Comparison of ENCODE assay signal across 8 cellular contexts in the genomic region with DNA sequence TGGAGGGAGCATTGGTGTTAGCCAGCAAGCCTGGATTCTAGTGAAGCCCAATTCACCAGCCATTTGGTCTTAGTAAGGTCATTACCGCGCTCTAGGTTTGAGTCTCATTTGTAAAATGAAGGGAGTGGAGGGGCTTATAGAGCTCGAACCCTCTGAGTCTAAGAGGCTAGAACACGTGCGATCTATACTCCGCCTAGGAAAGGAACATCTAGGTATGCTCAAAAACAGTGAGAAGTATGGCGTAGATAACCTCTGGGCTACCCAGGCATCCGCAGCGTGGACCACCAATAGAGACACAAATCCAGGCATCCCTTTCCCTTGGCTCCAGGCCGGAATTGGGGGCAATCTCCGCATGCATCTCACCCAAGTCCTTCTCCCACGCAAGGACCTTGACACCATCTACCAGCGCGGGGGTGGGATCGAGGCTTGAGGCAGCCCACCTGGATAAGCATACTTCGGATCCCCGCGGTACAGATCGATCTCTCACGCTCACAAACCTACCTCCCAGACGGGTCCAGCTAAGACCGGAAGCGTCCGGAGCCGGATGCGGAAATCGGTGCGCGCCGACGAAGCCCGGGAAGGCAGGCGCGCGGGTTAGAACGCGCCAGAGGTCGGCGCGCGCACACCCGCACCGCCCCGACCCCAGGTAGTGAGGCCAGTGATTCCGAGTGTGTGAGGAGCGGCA. TPM values are rescaled to one million over a fixed set of nuclear protein-coding genes. Genes with fewer than 3 reads are reported as not detected.
DNase-seq lines count a peak whose midpoint lies in the region; ATAC-seq and TF ChIP-seq lines count a peak whose summit lies in the region.

A gene (plus strand): TSS at position 556 of the 685 bp plus-strand sequence. CDS start 636 bp downstream, outside the sequence.

- H3K9me3 Mint-ChIP-seq in naive B cell, result no peaks in the 10 kb centered on the region

- no peak within 1 kb of the TSS for H3K4me3 Mint-ChIP-seq in naive B cell

- H3K4me1 ChIP-seq in NT2/D1 (ENCODE audit: insufficient read depth, insufficient read length) (peaks cover 15% of the 10 kb centered on the region), esophagus muscularis mucosa (peaks cover 41 to 63% (median 60%) of the 10 kb centered on the region in 4 donors)

- DNase-seq in DMS 273 (lab: John Stamatoyannopoulos, UW; ENCODE audit: unreplicated experiment), result peak; percentile 97
- no peak for DNase-seq in NT2/D1 (ENCODE audit: low read depth, low spot score)
- peak; percentile 83 for DNase-seq in activated T-cell treated with anti-CD3 and anti-CD28 coated beads for 48 hours (ENCODE audit: low read depth)
- DNase-seq in esophagus muscularis mucosa (ENCODE audit: extremely low spot score), result peak; percentile 94
- DNase-seq in naive B cell, result no peak
- DNase-seq in substantia nigra (lab: John Stamatoyannopoulos, UW), result peak in 42 of 49 donors; percentile 39 to 98 (median 78)

- TF ChIP-seq CTCF in esophagus muscularis mucosa (IDR thresholded peaks at IDR 0.05), result no peak

- H3K27ac ChIP-seq in esophagus muscularis mucosa (replicated peaks in 1 of 4) (peak within 1 kb of the TSS; percentile 93 to 98 (median 94)), substantia nigra (ENCODE audit: low read depth, low read length, poor library complexity, severe bottlenecking) (peak within 1 kb of the TSS; percentile 91)

- TF ChIP-seq POLR2A in esophagus muscularis mucosa (IDR thresholded peaks at IDR 0.05; ENCODE audit: low read depth), result peak; percentile 36

- peaks cover 70% of the 10 kb centered on the region for H3K36me3 ChIP-seq in NT2/D1 (ENCODE audit: insufficient read depth, insufficient read length, low read length)
- peaks cover 25 to 46% (median 30%) of the 10 kb centered on the region in 4 donors for H3K36me3 ChIP-seq in esophagus muscularis mucosa

- peak within 1 kb of the TSS; percentile 100 for H3K9ac ChIP-seq in NT2/D1 (ENCODE audit: insufficient read length, low read depth)

- H3K9me3 ChIP-seq in NT2/D1 (ENCODE audit: insufficient read depth, low read length) (no peaks in the 10 kb centered on the region), esophagus muscularis mucosa (no peaks in the 10 kb centered on the region)

- no peak for TF ChIP-seq EP300 in esophagus muscularis mucosa (IDR thresholded peaks at IDR 0.05)

- H3K27me3 ChIP-seq in NT2/D1 (ENCODE audit: insufficient read depth, insufficient read length) (no peaks in the 10 kb centered on the region), esophagus muscularis mucosa (no peaks in the 10 kb centered on the region)

- H3K27ac Mint-ChIP-seq in naive B cell, result peak within 1 kb of the TSS in 4 of 6 donors; percentile 97 to 99 (median 99)

- WGBS in esophagus muscularis mucosa, result 0% methylated on average over 9 of the region's 46 CpGs

- peaks cover 15 to 16% of the 10 kb centered on the region in 2 donors for H3K36me3 Mint-ChIP-seq in naive B cell

- peaks cover 30 to 36% (median 35%) of the 10 kb centered on the region in 3 donors for H3K4me1 Mint-ChIP-seq in naive B cell

- peak; percentile 59 for ATAC-seq in GM19455 (IDR thresholded peaks at IDR 0.05; ENCODE audit: unreplicated experiment)
- peak; percentile 26 for ATAC-seq in HG03558 (IDR thresholded peaks at IDR 0.05; ENCODE audit: extremely low read depth, unreplicated experiment)
- peak; percentile 44 to 52 for ATAC-seq in naive B cell (ENCODE audit: low read depth in 2 of 2)

- H3K4me3 ChIP-seq in NT2/D1 (ENCODE audit: insufficient read length, low read depth) (peak within 1 kb of the TSS; percentile 99), esophagus muscularis mucosa (peak within 1 kb of the TSS; percentile 70 to 79 (median 74))

- intact Hi-C loops in esophagus muscularis mucosa (cut with DNase I), result loop anchor here (1.0 kb wide), 1 partner anchor 39 kb away; a partner anchor contains a TSS

- H3K27me3 Mint-ChIP-seq in naive B cell, result no peaks in the 10 kb centered on the region

RNA-seq across cellular contexts. Expression of the gene that starts here (rescaled TPM):
- total RNA-seq in esophagus muscularis mucosa, result 10 to 100 TPM; 16.2 to 32.3 (median 18.0) TPM
- 10 to 100 TPM in 3 of 6 donors, 1 to 10 TPM in 3; 6.9 to 14.4 (median 9.6) TPM for polyA plus RNA-seq in naive B cell (ENCODE audit: low read depth in 6 of 6)

Comparison
In these comparisons a context has a peak if more than half of its experiments do, and no peak if none do; other contexts are left out.
1. DNase-seq: peak in DMS 273 (single experiment), activated T-cell treated with anti-CD3 and anti-CD28 coated beads for 48 hours (single experiment), esophagus muscularis mucosa (single experiment) and substantia nigra (42 of 49); none in NT2/D1 (single experiment) and naive B cell (single experiment).
2. Peak in every context shown above with its lines, with median percentiles within 50 percentile points of each other: ATAC-seq.